In genomic region chr3:128607710-128608048, GRCh38 we compare ENCODE assay signal across 8 cellular contexts. TPM values are rescaled to one million over a fixed set of nuclear protein-coding genes. Genes with fewer than 3 reads are reported as not detected.
DNase-seq lines count a peak whose midpoint lies in the region; ATAC-seq and TF ChIP-seq lines count a peak whose summit lies in the region.
"Had no signal": no experiment of that assay in that cellular context is flagged by ENCODE, and none has a peak within 500 bp of the region (broad histone marks: within the 10 kb centered on the region; RNA-seq: fewer than 3 reads in every experiment).

No MANE protein-coding gene starts in this region.

- H3K36me3 Mint-ChIP-seq in T-cell = no peaks in the 10 kb centered on the region

- H4K20me1 ChIP-seq in fibroblast of lung (ENCODE audit: control insufficient read depth, extremely low read depth, insufficient read depth, low read length) = no peaks in the 10 kb centered on the region

- peaks cover 0 to 2% (median 0%) of the 10 kb centered on the region in 3 donors for H3K4me1 Mint-ChIP-seq in T-cell

- no peaks in the 10 kb centered on the region for H3K9me3 Mint-ChIP-seq in T-cell
- H3K9me3 Mint-ChIP-seq: stimulated activated naive B cell treated with anti-CD40 and anti-IgM and Interleukin-4, amounts not matched to agents 10 μg/mL and 1 μg/mL and 100 μg/mL, for 72 hours had no signal

- H3K27me3 ChIP-seq in fibroblast of lung (ENCODE audit: control insufficient read depth, insufficient read depth, low read length) = no peaks in the 10 kb centered on the region
- H3K27me3 ChIP-seq in muscle layer of colon (ENCODE audit: control insufficient read depth in 1 of 2, insufficient read depth in 2 of 2, low read length in 2 of 2) = no peaks in the 10 kb centered on the region
- no peaks in the 10 kb centered on the region for H3K27me3 ChIP-seq in uterus

- no peak for DNase-seq in T-cell
- DNase-seq in fibroblast of lung (ENCODE audit: low read depth in 2 of 2) = no peak
- DNase-seq in uterus = no peak
- no peak for DNase-seq in GF-D8 (lab: John Stamatoyannopoulos, UW)
- no peak for DNase-seq in NOMO-1 treated with dmso at 0.1 percent for 144 hours (lab: John Stamatoyannopoulos, UW; ENCODE audit: unreplicated experiment)

- H3K4me1 ChIP-seq in fibroblast of lung (ENCODE audit: control insufficient read depth, extremely low read depth, insufficient read depth, low read length) (no peaks in the 10 kb centered on the region), muscle layer of colon (ENCODE audit: insufficient read depth, low read length) (no peaks in the 10 kb centered on the region), uterus (no peaks in the 10 kb centered on the region)

- TF ChIP-seq CTCF in fibroblast of lung (conservative IDR thresholded peaks at IDR 0.05 in 1 of 2, IDR thresholded peaks at IDR 0.05 in 1 of 2; ENCODE audit: low read depth in 1 of 2, low read length in 2 of 2) = no peak
- TF ChIP-seq CTCF in uterus (IDR thresholded peaks at IDR 0.05) = no peak

- H3K9me3 ChIP-seq in fibroblast of lung (ENCODE audit: control insufficient read depth, insufficient read depth, low read depth, low read length) (no peaks in the 10 kb centered on the region), muscle layer of colon (ENCODE audit: low read length) (no peaks in the 10 kb centered on the region), uterus (no peaks in the 10 kb centered on the region)

- POLR2A ChIA-PET in T-cell (lab: Charles Lee) = no interaction called here

- H3K9ac ChIP-seq in fibroblast of lung (ENCODE audit: insufficient read depth, low read length) (peak overlapping the region; percentile 62), muscle layer of colon (ENCODE audit: low read length) (no peak overlapping the region)

- ATAC-seq in T-cell (replicated peaks in 1 of 4) = no peak
- no peak for ATAC-seq in HG03175 (IDR thresholded peaks at IDR 0.05; ENCODE audit: unreplicated experiment)

- H3K79me2 ChIP-seq in fibroblast of lung (ENCODE audit: control insufficient read depth, insufficient read depth, low read length) = no peaks in the 10 kb centered on the region

- no peak overlapping the region for H2AFZ ChIP-seq in fibroblast of lung (ENCODE audit: low read length)

- H3K27me3 Mint-ChIP-seq in T-cell = no peaks in the 10 kb centered on the region

- CTCF ChIA-PET in T-cell (lab: Charles Lee) = interaction anchor here (0.6 to 2.5 kb wide), 5 partner anchors 40 to 621 kb away, joined by 3 to 8 read pairs (median 4); no protein-coding TSS in a partner anchor

- intact Hi-C loops in uterus (cut with DNase I; ENCODE audit: low total_unique reads) = loop anchor here (5.0 to 10.0 kb wide), 2 partner anchors 180 to 523 kb away; no protein-coding TSS in a partner anchor

- no peak for TF ChIP-seq POLR2A in uterus (IDR thresholded peaks at IDR 0.05)

- no peak overlapping the region for H3K27ac ChIP-seq in fibroblast of lung (ENCODE audit: insufficient read depth, low read length)
- H3K27ac ChIP-seq in muscle layer of colon (ENCODE audit: low read depth, low read length) = no peak overlapping the region
- H3K27ac ChIP-seq in uterus = peak overlapping the region; percentile 44 to 66

- H3K36me3 ChIP-seq in fibroblast of lung (ENCODE audit: control insufficient read depth, insufficient read depth, low read length) = no peaks in the 10 kb centered on the region
- H3K36me3 ChIP-seq in muscle layer of colon (ENCODE audit: insufficient read depth, low read length) = no peaks in the 10 kb centered on the region
- no peaks in the 10 kb centered on the region for H3K36me3 ChIP-seq in uterus

- no peak overlapping the region for H3K27ac Mint-ChIP-seq in T-cell
- H3K27ac Mint-ChIP-seq: stimulated activated naive B cell treated with anti-CD40 and anti-IgM and Interleukin-4, amounts not matched to agents 10 μg/mL and 1 μg/mL and 100 μg/mL, for 72 hours had no signal

- peak overlapping the region in 2 of 3 donors; percentile 9 to 54 for H3K4me3 Mint-ChIP-seq in T-cell

- H3K4me2 ChIP-seq in fibroblast of lung (ENCODE audit: extremely low read depth, insufficient read depth, low read length) = peak overlapping the region; percentile 97

- H3K4me3 ChIP-seq in fibroblast of lung (replicated peaks in 1 of 4; ENCODE audit: control extremely low read depth in 1 of 4, insufficient read depth in 1 of 4, low read depth in 3 of 4, low read length in 4 of 4) (peak overlapping the region in 2 of 4 experiments; percentile 59 to 66), muscle layer of colon (ENCODE audit: low read depth in 1 of 2, low read length in 2 of 2) (peak overlapping the region; percentile 53 to 56), uterus (peak overlapping the region; percentile 44 to 45)

RNA-seq across cellular contexts. Expression of gene RPN1, which starts 42.9 kb away (rescaled TPM):
- total RNA-seq in T-cell (100 to 1,000 TPM in 3 of 5 donors, 10 to 100 TPM in 2; 86.1 to 119 (median 100) TPM), fibroblast of lung (303 and 417 TPM in 2 replicates), uterus (100 to 1,000 TPM; 134 to 307 (median 209) TPM)
- 342 and 359 TPM in 2 replicates for polyA plus RNA-seq in fibroblast of lung
- 216 and 221 TPM in 2 replicates for polyA plus RNA-seq in fibroblast of lung (2012)
- polyA minus RNA-seq in fibroblast of lung (ENCODE audit: low replicate concordance) = 389 and 436 TPM in 2 replicates

Comparison
In these comparisons a context has a peak if more than half of its experiments do, and no peak if none do; other contexts are left out.
1. H3K27ac ChIP-seq: peak in uterus (2 of 2); none in fibroblast of lung (single experiment) and muscle layer of colon (single experiment).